In the genomic region with DNA sequence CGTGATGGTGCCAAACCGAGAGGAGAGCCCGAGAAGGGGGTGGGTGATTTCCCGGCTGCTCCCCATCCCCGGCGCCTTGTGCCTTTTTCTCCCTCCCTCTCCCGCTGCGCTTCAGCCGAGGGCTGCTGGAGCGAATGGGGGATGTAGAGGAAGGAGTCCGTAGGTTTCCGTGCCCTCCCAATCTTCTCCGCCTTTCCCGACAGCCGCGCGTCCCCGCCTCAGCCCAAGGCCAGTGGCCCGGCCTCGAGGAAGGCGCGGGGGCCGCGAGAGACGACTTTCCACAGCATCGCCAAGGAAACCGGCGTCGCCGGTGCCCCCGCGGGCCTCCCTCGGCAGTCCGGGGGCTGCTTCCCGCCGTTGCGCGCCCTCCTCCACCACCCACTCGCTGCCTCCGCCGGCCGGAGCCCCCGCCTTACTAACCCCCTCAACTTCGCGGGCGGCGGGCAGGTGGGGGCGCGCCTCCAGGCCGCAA, we compare ENCODE assay signal across 8 cellular contexts. TPM values are rescaled to one million over a fixed set of nuclear protein-coding genes. Genes with fewer than 3 reads are reported as not detected.
DNase-seq lines count a peak whose midpoint lies in the region; ATAC-seq and TF ChIP-seq lines count a peak whose summit lies in the region.

No MANE protein-coding gene starts in this region.

- H3K4me3 ChIP-seq in GM23338 (peak overlapping the region; percentile 66), hepatocyte (peak overlapping the region; percentile 60), spleen (peak overlapping the region; percentile 69 to 98 (median 89))

- no peak overlapping the region for H3K27ac Mint-ChIP-seq in GM23338

- H3K36me3 ChIP-seq in GM23338 (ENCODE audit: insufficient read depth) (no peaks in the 10 kb centered on the region), hepatocyte (replicated peaks; ENCODE audit: insufficient read depth, low read depth) (no peaks in the 10 kb centered on the region), spleen (no peaks in the 10 kb centered on the region)

- no peak for TF ChIP-seq POLR2A in spleen (IDR thresholded peaks at IDR 0.05)

- H2AFZ ChIP-seq in GM23338: peak overlapping the region; percentile 94
- no peak overlapping the region for H2AFZ ChIP-seq in hepatocyte

- H3F3A ChIP-seq in GM23338 (replicated peaks; ENCODE audit: low read depth): peaks cover 10% of the 10 kb centered on the region

- DNase-seq in GM23338 (ENCODE audit: low spot score): peak; percentile 58
- peak; percentile 60 for DNase-seq in activated CD8-positive, alpha-beta memory T cell treated with anti-CD3 and anti-CD28 coated beads, Interleukin-2, amount 50 U/mL, for 4 hours
- peak; percentile 19 for DNase-seq in hepatocyte (ENCODE audit: low spot score)
- DNase-seq in spleen: peak; percentile 88
- DNase-seq in D341Med (ENCODE audit: low spot score): no peak
- no peak for DNase-seq in NCI-H345 treated with DMSO at 0.1 percent for 48 hours (lab: John Stamatoyannopoulos, UW; ENCODE audit: unreplicated experiment)
- no peak for DNase-seq in middle frontal gyrus (ENCODE audit: extremely low spot score, low spot score)

- H3K9me3 Mint-ChIP-seq in GM23338: peaks cover 3% of the 10 kb centered on the region

- no peaks in the 10 kb centered on the region for H4K20me1 ChIP-seq in GM23338 (replicated peaks; ENCODE audit: insufficient read depth)
- no peaks in the 10 kb centered on the region for H4K20me1 ChIP-seq in hepatocyte (ENCODE audit: insufficient read depth, poor library complexity, severe bottlenecking)

- intact Hi-C loops in spleen (cut with DNase I; ENCODE audit: low total_unique reads): loop anchor here (10.0 kb wide), 1 partner anchor 200 kb away; no protein-coding TSS in a partner anchor

- peak overlapping the region; percentile 82 for H3K4me3 Mint-ChIP-seq in GM23338

- H3K79me2 ChIP-seq in GM23338 (replicated peaks; ENCODE audit: insufficient read depth) (peaks cover 3% of the 10 kb centered on the region; the same call in 1 of the 2 replicates), hepatocyte (peaks cover under 1% of the 10 kb centered on the region)

- no peaks in the 10 kb centered on the region; the same call in 2 of the 3 replicates for H3K36me3 Mint-ChIP-seq in GM23338 (ENCODE audit: low read depth)

- H3K27me3 Mint-ChIP-seq in GM23338 (ENCODE audit: insufficient read depth, low read depth, poor library complexity): peaks cover 67% of the 10 kb centered on the region

- 4% methylated on average over 17 of the region's 50 CpGs for WGBS in hepatocyte (ENCODE audit: low lambda C conversion rate, missing lambda C conversion rate)
- WGBS in spleen, 5 donors: 1 to 3% (median 1%) methylated on average over 41 to 50 of the region's 50 CpGs

- H3K9me3 ChIP-seq in hepatocyte (ENCODE audit: low read depth) (no peaks in the 10 kb centered on the region), spleen (no peaks in the 10 kb centered on the region)

- peaks cover 22% of the 10 kb centered on the region for H3K4me1 Mint-ChIP-seq in GM23338

- peak overlapping the region; percentile 88 for H3K4me2 ChIP-seq in GM23338
- H3K4me2 ChIP-seq in hepatocyte: peak overlapping the region; percentile 84

- H3K27me3 ChIP-seq in GM23338 (ENCODE audit: insufficient read depth) (peaks cover 64% of the 10 kb centered on the region), hepatocyte (peaks cover 54% of the 10 kb centered on the region), spleen (replicated peaks in 1 of 7) (peaks cover 0 to 53% (median 32%) of the 10 kb centered on the region in 7 donors)

- TF ChIP-seq CTCF in GM23338 (conservative IDR thresholded peaks at IDR 0.05; ENCODE audit: low read depth in 2 of 2) (no peak), hepatocyte (IDR thresholded peaks at IDR 0.05; ENCODE audit: poor library complexity) (no peak), spleen (IDR thresholded peaks at IDR 0.05 in 8 of 11, conservative IDR thresholded peaks at IDR 0.05 in 3 of 11) (peak in 1 of 11 experiments; percentile 6)

- no peak overlapping the region for H3K27ac ChIP-seq in GM23338 (ENCODE audit: low read depth)
- no peak overlapping the region for H3K27ac ChIP-seq in hepatocyte
- peak overlapping the region in 1 of 8 donors; percentile 23 for H3K27ac ChIP-seq in spleen

- ATAC-seq in GM23338 (peak; percentile 0; the same call in 2 of the 3 replicates), HG03571 (IDR thresholded peaks at IDR 0.05; ENCODE audit: unreplicated experiment) (no peak)

- H3K4me1 ChIP-seq in GM23338 (ENCODE audit: insufficient read depth): peaks cover 7% of the 10 kb centered on the region; the same call in 1 of the 2 replicates
- peaks cover 28% of the 10 kb centered on the region for H3K4me1 ChIP-seq in hepatocyte (ENCODE audit: insufficient read depth)
- H3K4me1 ChIP-seq in spleen: peaks cover 20 to 78% (median 47%) of the 10 kb centered on the region in 6 donors

- H3K9me2 ChIP-seq in GM23338 (ENCODE audit: insufficient read depth) (no peaks in the 10 kb centered on the region), hepatocyte (replicated peaks; ENCODE audit: insufficient read depth) (no peaks in the 10 kb centered on the region)

TF ChIP-seq in GM23338, 12 proteins besides CTCF, POLR2A, EP300 and RAD21 (continues in another document):
- TF ChIP-seq STAT1 (IDR thresholded peaks at IDR 0.05; ENCODE audit: unreplicated experiment) (no peak), NANOG (IDR thresholded peaks at IDR 0.05; ENCODE audit: borderline replicate concordance) (no peak), POLR2AphosphoS5 (IDR thresholded peaks at IDR 0.05; ENCODE audit: low read depth) (no peak), ZNF114 (CRISPR knock-in tag; IDR thresholded peaks at IDR 0.05) (no peak), EZH2phosphoT487 (IDR thresholded peaks at IDR 0.05; ENCODE audit: unreplicated experiment) (no peak), JUNB (IDR thresholded peaks at IDR 0.05; ENCODE audit: unreplicated experiment) (no peak), EZH2 (IDR thresholded peaks at IDR 0.05; ENCODE audit: low read depth, unreplicated experiment) (no peak), ZNF331 (CRISPR knock-in tag; IDR thresholded peaks at IDR 0.05; ENCODE audit: low read depth) (no peak), CREB1 (CRISPR knock-in tag; IDR thresholded peaks at IDR 0.05; ENCODE audit: low read depth) (no peak)
- TF ChIP-seq, protein P1, sequence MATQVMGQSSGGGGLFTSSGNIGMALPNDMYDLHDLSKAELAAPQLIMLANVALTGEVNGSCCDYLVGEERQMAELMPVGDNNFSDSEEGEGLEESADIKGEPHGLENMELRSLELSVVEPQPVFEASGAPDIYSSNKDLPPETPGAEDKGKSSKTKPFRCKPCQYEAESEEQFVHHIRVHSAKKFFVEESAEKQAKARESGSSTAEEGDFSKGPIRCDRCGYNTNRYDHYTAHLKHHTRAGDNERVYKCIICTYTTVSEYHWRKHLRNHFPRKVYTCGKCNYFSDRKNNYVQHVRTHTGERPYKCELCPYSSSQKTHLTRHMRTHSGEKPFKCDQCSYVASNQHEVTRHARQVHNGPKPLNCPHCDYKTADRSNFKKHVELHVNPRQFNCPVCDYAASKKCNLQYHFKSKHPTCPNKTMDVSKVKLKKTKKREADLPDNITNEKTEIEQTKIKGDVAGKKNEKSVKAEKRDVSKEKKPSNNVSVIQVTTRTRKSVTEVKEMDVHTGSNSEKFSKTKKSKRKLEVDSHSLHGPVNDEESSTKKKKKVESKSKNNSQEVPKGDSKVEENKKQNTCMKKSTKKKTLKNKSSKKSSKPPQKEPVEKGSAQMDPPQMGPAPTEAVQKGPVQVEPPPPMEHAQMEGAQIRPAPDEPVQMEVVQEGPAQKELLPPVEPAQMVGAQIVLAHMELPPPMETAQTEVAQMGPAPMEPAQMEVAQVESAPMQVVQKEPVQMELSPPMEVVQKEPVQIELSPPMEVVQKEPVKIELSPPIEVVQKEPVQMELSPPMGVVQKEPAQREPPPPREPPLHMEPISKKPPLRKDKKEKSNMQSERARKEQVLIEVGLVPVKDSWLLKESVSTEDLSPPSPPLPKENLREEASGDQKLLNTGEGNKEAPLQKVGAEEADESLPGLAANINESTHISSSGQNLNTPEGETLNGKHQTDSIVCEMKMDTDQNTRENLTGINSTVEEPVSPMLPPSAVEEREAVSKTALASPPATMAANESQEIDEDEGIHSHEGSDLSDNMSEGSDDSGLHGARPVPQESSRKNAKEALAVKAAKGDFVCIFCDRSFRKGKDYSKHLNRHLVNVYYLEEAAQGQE (IDR thresholded peaks at IDR 0.05; ENCODE audit: unreplicated experiment): no peak
- TF ChIP-seq, protein P2, sequence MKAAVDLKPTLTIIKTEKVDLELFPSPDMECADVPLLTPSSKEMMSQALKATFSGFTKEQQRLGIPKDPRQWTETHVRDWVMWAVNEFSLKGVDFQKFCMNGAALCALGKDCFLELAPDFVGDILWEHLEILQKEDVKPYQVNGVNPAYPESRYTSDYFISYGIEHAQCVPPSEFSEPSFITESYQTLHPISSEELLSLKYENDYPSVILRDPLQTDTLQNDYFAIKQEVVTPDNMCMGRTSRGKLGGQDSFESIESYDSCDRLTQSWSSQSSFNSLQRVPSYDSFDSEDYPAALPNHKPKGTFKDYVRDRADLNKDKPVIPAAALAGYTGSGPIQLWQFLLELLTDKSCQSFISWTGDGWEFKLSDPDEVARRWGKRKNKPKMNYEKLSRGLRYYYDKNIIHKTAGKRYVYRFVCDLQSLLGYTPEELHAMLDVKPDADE (IDR thresholded peaks at IDR 0.05): no peak

RNA-seq across cellular contexts. Expression of a gene that starts 1.2 kb away (rescaled TPM):
- 2.1 and 2.3 TPM in 2 replicates for total RNA-seq in GM23338 (2014; rRNA removed; shearing (Covaris generic))
- polyA plus RNA-seq in GM23338 (2016; fragmentation: Nextera tagmentation; extraction: Ambion mirVana) (3.5 and 3.7 TPM in 2 replicates), hepatocyte (10.4 and 16.1 TPM in 2 replicates), spleen (1 to 10 TPM; 1.5 to 6.3 (median 3.1) TPM)
- total RNA-seq in hepatocyte (7.8 and 11.5 TPM in 2 replicates), spleen (10 to 100 TPM in 2 of 7 donors, 1 to 10 TPM in 4, under 1 TPM in 1; 0.94 to 16.8 (median 3.3) TPM)

RNA-seq across cellular contexts. Expression of a gene that starts 10.4 kb away (rescaled TPM):
- total RNA-seq in GM23338 (2014; rRNA removed; shearing (Covaris generic)): 47.8 and 48.3 TPM in 2 replicates
- polyA plus RNA-seq in GM23338 (2016; fragmentation: Nextera tagmentation; extraction: Ambion mirVana): 12.6 TPM in 2 replicates
- 24.6 and 25.8 TPM in 2 replicates for total RNA-seq in hepatocyte
- polyA plus RNA-seq in hepatocyte: 5.7 and 8.9 TPM in 2 replicates
- 10 to 100 TPM; 16.3 to 21.2 (median 19.7) TPM for total RNA-seq in spleen
- polyA plus RNA-seq in spleen: 10 to 100 TPM in 2 of 3 donors, 1 to 10 TPM in 1; 9.0 to 12.9 (median 10.3) TPM

Comparison
In these comparisons a context has a peak if more than half of its experiments do, and no peak if none do; other contexts are left out.
1. DNase-seq: peak in GM23338 (single experiment), activated CD8-positive, alpha-beta memory T cell treated with anti-CD3 and anti-CD28 coated beads, Interleukin-2, amount 50 U/mL, for 4 hours (single experiment), hepatocyte (single experiment) and spleen (single experiment); none in D341Med (single experiment), NCI-H345 treated with DMSO at 0.1 percent for 48 hours (single experiment) and middle frontal gyrus (single experiment).
2. Peak in every context shown above with its lines, with median percentiles within 50 percentile points of each other: H3K4me3 ChIP-seq.